Comparison of ENCODE assay signal across 23 cellular contexts in genomic region chr5:167029488-167029887, GRCh38. TPM values are rescaled to one million over a fixed set of nuclear protein-coding genes. Genes with fewer than 3 reads are reported as not detected.
"Had no signal": no experiment of that assay in that cellular context is flagged by ENCODE, and none has a peak within 500 bp of the region (broad histone marks: within the 10 kb centered on the region; RNA-seq: fewer than 3 reads in every experiment).

No MANE protein-coding gene starts in this region.

- H3K36me3 ChIP-seq: esophagus squamous epithelium, lower lobe of right lung, prostate gland, transverse colon, upper lobe of right lung, uterus had no signal

- H3K9me3 ChIP-seq: esophagus squamous epithelium, lower lobe of right lung, mucosa of descending colon, prostate gland, transverse colon, upper lobe of right lung, uterus had no signal

- DNase-seq: cortex of kidney; effector memory CD8-positive, alpha-beta T cell; erythroblast; esophagus squamous epithelium; hypothalamus; immature natural killer cell; islet precursor cell; kidney glomerular epithelial cell; left colon; left ventricle myocardium superior; lower lobe of right lung; mucosa of descending colon; naive B cell; right cardiac atrium; stimulated activated CD4-positive, alpha-beta T cell treated with anti-CD3 and anti-CD28 coated beads, Interleukin-15, amount 100 ng/mL, for 24 hours; stimulated activated CD4-positive, alpha-beta T cell treated with anti-CD3 and anti-CD28 coated beads, Interleukin-2, amount 100 ng/mL, for 48 hours; stimulated activated naive B cell treated with anti-CD40 and anti-IgM and Interleukin-4, amounts not matched to agents 10 μg/mL and 1 μg/mL and 100 μg/mL, for 72 hours; transverse colon; upper lobe of right lung; uterus had no signal

- ATAC-seq: effector memory CD8-positive, alpha-beta T cell; left colon; left ventricle myocardium superior; lower lobe of right lung; mucosa of descending colon; natural killer cell treated with Interleukin-12 subunit alpha and Interleukin-12 subunit beta and Interleukin-15 and Interleukin-18, amount 100 ng/mL, for 72 hours; right cardiac atrium; stimulated activated naive B cell treated with anti-CD40 and anti-IgM and Interleukin-4, amounts not matched to agents 10 μg/mL and 1 μg/mL and 100 μg/mL, for 72 hours; upper lobe of right lung had no signal

- H3K27ac ChIP-seq: esophagus squamous epithelium, lower lobe of right lung, prostate gland, skin epidermis, transverse colon, upper lobe of right lung, uterus had no signal

- H3K27me3 ChIP-seq: esophagus squamous epithelium, transverse colon, upper lobe of right lung, uterus had no signal

- H3K4me3 ChIP-seq: esophagus squamous epithelium, lower lobe of right lung, mucosa of descending colon, prostate gland, skin epidermis, transverse colon, upper lobe of right lung, uterus had no signal

- H3K4me1 ChIP-seq: esophagus squamous epithelium, lower lobe of right lung, prostate gland, transverse colon, upper lobe of right lung, uterus had no signal

RNA-seq across cellular contexts. Expression of gene TENM2, which starts 50.7 kb away (rescaled TPM):
- total RNA-seq: natural killer cell treated with Interleukin-12 subunit alpha and Interleukin-12 subunit beta and Interleukin-15 and Interleukin-18, amount 100 ng/mL, for 72 hours had no signal
- polyA plus RNA-seq: immature natural killer cell had no signal
